In the genomic region with DNA sequence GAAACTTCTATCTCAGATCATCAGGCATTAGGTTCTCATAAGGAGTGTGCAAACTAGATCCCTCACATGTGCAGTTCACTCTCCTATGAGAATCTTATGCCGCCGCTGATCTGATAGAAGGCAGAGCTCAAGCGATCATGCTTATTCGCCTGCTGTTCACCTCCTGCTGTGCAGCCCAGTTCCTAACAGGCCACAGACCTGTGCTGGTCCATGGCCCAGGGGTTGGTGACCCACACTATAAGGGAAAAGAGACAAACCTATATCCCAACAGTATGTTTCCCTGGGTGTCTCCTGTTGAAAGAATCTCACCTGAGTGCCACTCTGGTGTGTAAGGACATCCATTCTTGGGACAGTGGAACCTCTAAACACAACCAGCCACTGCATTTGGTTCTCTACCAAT, we compare ENCODE assay signal across 27 cellular contexts.
DNase-seq lines count a peak whose midpoint lies in the region.
"Had no signal": no experiment of that assay in that cellular context is flagged by ENCODE, and none has a peak within 500 bp of the region (broad histone marks: within the 10 kb centered on the region; RNA-seq: fewer than 3 reads in every experiment).

No MANE protein-coding gene starts in this region.

- H3K36me3 ChIP-seq in SJSA1: no peaks in the 10 kb centered on the region
- H3K36me3 ChIP-seq: BLaER1; BLaER1 treated with 17β-estradiol and CSF1 and Interleukin-3, amounts not matched to agents 10 nM and 100 nM had no signal

- no peak overlapping the region for H3K27ac ChIP-seq in SJSA1
- H3K27ac ChIP-seq: 22Rv1; A549; BLaER1; BLaER1 treated with 17β-estradiol and CSF1 and Interleukin-3, amounts not matched to agents 10 nM and 100 nM; C4-2B had no signal

- peaks cover 52% of the 10 kb centered on the region for H3K27me3 ChIP-seq in SJSA1 (replicated peaks)
- H3K27me3 ChIP-seq: BE2C; BLaER1; BLaER1 treated with 17β-estradiol and CSF1 and Interleukin-3, amounts not matched to agents 10 nM and 100 nM had no signal

- no peaks in the 10 kb centered on the region for H3K4me1 ChIP-seq in SJSA1 (replicated peaks)
- H3K4me1 ChIP-seq: A549; BLaER1; BLaER1 treated with 17β-estradiol and CSF1 and Interleukin-3, amounts not matched to agents 10 nM and 100 nM; Caco-2 had no signal

- peak; percentile 60 to 86 for DNase-seq in SJSA1 (ENCODE audit: low read depth in 1 of 2, low spot score in 2 of 2)
- no peak for DNase-seq in stimulated activated CD4-positive, alpha-beta T cell treated with anti-CD3 and anti-CD28 coated beads, Interleukin-1b, Interleukin-23, amount 100 ng/mL, for 48 hours
- DNase-seq: 8988T; ACHN; AML-193; BE2C; C1 segment of cervical spinal cord; Caco-2; Calu3; CD4-positive, alpha-beta memory T cell; CD4-positive, alpha-beta T cell; CD4-positive, CD25-positive, alpha-beta regulatory T cell; CD8-positive, alpha-beta memory T cell; CD8-positive, alpha-beta T cell; COR-L47; DMS 273 treated with DMSO at 0.1 percent for 48 hours; DMS153; DMS53; DMS79; DMS79 treated with DMSO at 0.1 percent for 48 hours; DND-41; EL had no signal

- peaks cover 20% of the 10 kb centered on the region for H3K9me3 ChIP-seq in SJSA1 (replicated peaks)
- H3K9me3 ChIP-seq: A549; BE2C; BLaER1; BLaER1 treated with 17β-estradiol and CSF1 and Interleukin-3, amounts not matched to agents 10 nM and 100 nM; Caco-2 had no signal

- H3K4me3 ChIP-seq in SJSA1: no peak overlapping the region
- H3K4me3 ChIP-seq: A549; BLaER1; BLaER1 treated with 17β-estradiol and CSF1 and Interleukin-3, amounts not matched to agents 10 nM and 100 nM had no signal
